7 cellular contexts compared by ENCODE assay signal in the genomic region with DNA sequence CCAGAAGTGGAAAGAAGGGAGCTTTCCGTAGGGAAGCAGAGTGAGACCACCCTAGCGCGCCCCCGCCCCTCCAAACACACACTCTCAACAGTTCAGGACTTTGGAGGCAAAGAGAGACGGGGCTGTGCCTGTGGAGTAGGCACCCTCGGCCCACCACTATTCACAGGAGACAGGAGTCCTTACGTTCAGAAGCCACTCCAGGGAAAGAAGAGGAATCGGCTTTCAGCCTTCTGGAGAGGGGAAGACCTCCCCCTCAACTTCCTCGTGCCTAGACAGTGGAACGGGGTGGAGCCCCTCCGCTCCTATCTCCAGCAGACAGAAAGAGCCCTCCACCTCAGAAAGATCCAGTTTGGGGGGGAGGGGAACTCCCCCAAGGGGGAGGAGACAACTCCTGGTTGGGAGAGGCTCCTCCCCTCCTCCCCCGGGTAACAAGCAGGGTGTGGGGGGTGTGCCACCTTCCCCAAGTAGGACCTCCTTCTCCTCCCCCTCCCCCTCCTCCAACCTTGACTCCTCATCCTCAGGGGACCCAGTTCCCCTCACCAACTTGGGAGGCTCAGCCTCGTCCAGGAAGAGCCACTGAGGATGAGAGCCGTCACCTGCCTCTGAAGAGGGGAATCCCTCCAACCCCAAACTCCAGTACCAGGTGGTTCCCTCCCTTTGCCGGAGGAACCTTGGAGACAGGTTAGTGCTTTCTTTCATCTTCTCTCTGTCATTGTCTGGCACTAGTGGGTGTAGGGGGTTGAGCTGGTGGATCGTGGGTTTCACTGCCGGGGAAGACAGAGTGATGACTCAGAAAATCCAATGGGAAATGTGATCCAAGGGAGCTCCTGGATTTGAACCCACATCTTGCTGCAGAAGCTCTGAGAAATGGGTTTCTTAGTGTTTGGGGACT. TPM values are rescaled to one million over a fixed set of nuclear protein-coding genes. Genes with fewer than 3 reads are reported as not detected.
DNase-seq lines count a peak whose midpoint lies in the region; ATAC-seq and TF ChIP-seq lines count a peak whose summit lies in the region.

No MANE protein-coding gene starts in this region.

- no peaks in the 10 kb centered on the region for H3K9me3 ChIP-seq in OCI-LY7 (ENCODE audit: low read length)
- no peaks in the 10 kb centered on the region for H3K9me3 ChIP-seq in neutrophil

- H3K36me3 ChIP-seq in OCI-LY7 (ENCODE audit: insufficient read depth, low read length) = no peaks in the 10 kb centered on the region
- H3K36me3 ChIP-seq in neutrophil = peaks cover 5% of the 10 kb centered on the region

- no peaks in the 10 kb centered on the region for H3K27me3 ChIP-seq in neutrophil

- DNase-seq in GM10266 (ENCODE audit: extremely low spot score) (peak; percentile 81), OCI-LY7 (ENCODE audit: low spot score) (peak; percentile 34), glomerular visceral epithelial cell (ENCODE audit: extremely low spot score) (peak; percentile 40)
- peak in 1 of 2 donors; percentile 45 for DNase-seq in activated naive CD4-positive, alpha-beta T cell treated with anti-CD3 and anti-CD28 coated beads, Interleukin-2, amount 50 U/mL, for 72 hours (ENCODE audit: low spot score in 2 of 2)

- H3K79me2 ChIP-seq in OCI-LY7 (ENCODE audit: insufficient read depth, low read depth, low read length) = no peaks in the 10 kb centered on the region

- H3K4me3 ChIP-seq in OCI-LY7 (ENCODE audit: low read depth, low read length, poor library complexity, severe bottlenecking) (peak overlapping the region; percentile 87), neutrophil (ENCODE audit: low read depth in 1 of 2, low read length in 1 of 2) (peak overlapping the region; percentile 86 to 88)

- no peaks in the 10 kb centered on the region for H3K9me3 Mint-ChIP-seq in activated naive CD4-positive, alpha-beta T cell treated with anti-CD3 and anti-CD28 coated beads, Interleukin-2, amount 50 U/mL, for 72 hours

- H2AFZ ChIP-seq in OCI-LY7 (ENCODE audit: low read length) = peak overlapping the region; percentile 71

- H3K36me3 Mint-ChIP-seq in activated naive CD4-positive, alpha-beta T cell treated with anti-CD3 and anti-CD28 coated beads, Interleukin-2, amount 50 U/mL, for 72 hours = peaks cover 6 to 13% of the 10 kb centered on the region in 2 donors

- TF ChIP-seq CTCF in GM10266 (IDR thresholded peaks at IDR 0.05; ENCODE audit: control insufficient read depth, insufficient read depth, low read depth, missing control alignments) (no peak), OCI-LY7 (conservative IDR thresholded peaks at IDR 0.05; ENCODE audit: low read length) (0 out of 2 replicates have a peak, but pooled peaks have one; percentile 5), neutrophil (IDR thresholded peaks at IDR 0.05) (no peak)

- ATAC-seq in HG02763 (IDR thresholded peaks at IDR 0.05; ENCODE audit: unreplicated experiment) (peak; percentile 1), GM18873 (IDR thresholded peaks at IDR 0.05; ENCODE audit: low FRiP score, unreplicated experiment) (no peak)
- ATAC-seq in activated naive CD4-positive, alpha-beta T cell treated with anti-CD3 and anti-CD28 coated beads, Interleukin-2, amount 50 U/mL, for 72 hours = peak; percentile 41 to 43

- H3K9me2 ChIP-seq in OCI-LY7 (ENCODE audit: insufficient read depth, low read length) = no peaks in the 10 kb centered on the region

- peaks cover 47% of the 10 kb centered on the region for H3K4me1 ChIP-seq in OCI-LY7 (ENCODE audit: insufficient read depth, low read length, poor library complexity, severe bottlenecking)
- H3K4me1 ChIP-seq in neutrophil (ENCODE audit: control insufficient read depth in 1 of 2, insufficient read depth in 1 of 2, low read depth in 1 of 2, low read length in 1 of 2) = peaks cover 62 to 64% of the 10 kb centered on the region in 2 experiments

- intact Hi-C loops in OCI-LY7 (cut with micrococcal nuclease; ENCODE audit: unreplicated experiment) = loop anchor here (10.0 kb wide), 1 partner anchor 389 kb away; no protein-coding TSS in a partner anchor

- H3K4me2 ChIP-seq in OCI-LY7 (ENCODE audit: low read length) = peak overlapping the region; percentile 93

- CTCF ChIA-PET in OCI-LY7 (lab: Charles Lee; ENCODE audit: unreplicated experiment) = interaction anchor here (1.3 kb wide), 1 partner anchor 13 kb away, joined by 4 read pairs; no protein-coding TSS in a partner anchor

- H3K27ac ChIP-seq in OCI-LY7 (ENCODE audit: low read depth, low read length, poor library complexity, severe bottlenecking) (peak overlapping the region; percentile 4), neutrophil (peak overlapping the region; percentile 90)

- no TSS peak for BruUV-seq in OCI-LY7 (replicated peaks; lab: Mats Ljungman, UMichigan)

- H4K20me1 ChIP-seq in OCI-LY7 (ENCODE audit: insufficient read depth, low read length) = no peaks in the 10 kb centered on the region

- peak overlapping the region; percentile 56 to 88 for H3K27ac Mint-ChIP-seq in activated naive CD4-positive, alpha-beta T cell treated with anti-CD3 and anti-CD28 coated beads, Interleukin-2, amount 50 U/mL, for 72 hours

- POLR2A ChIA-PET in OCI-LY7 (lab: Charles Lee) = interaction anchor here (0.8 to 1.1 kb wide), 3 partner anchors 9 to 49 kb away, joined by 3 to 6 read pairs (median 5); partner anchors contain the start of gene NECAP1

RNA-seq across cellular contexts. Expression of gene FOXJ2, which starts 0.9 kb away (rescaled TPM):
- total RNA-seq in OCI-LY7 (2014; rRNA removed; shearing (Covaris generic)) = 4.1 and 5.7 TPM in 2 replicates
- total RNA-seq in OCI-LY7 (2022) = 9.3 and 9.9 TPM in 2 replicates
- 10 to 100 TPM; 14.3 to 16.9 TPM for total RNA-seq in activated naive CD4-positive, alpha-beta T cell treated with anti-CD3 and anti-CD28 coated beads, Interleukin-2, amount 50 U/mL, for 72 hours

RNA-seq across cellular contexts. Expression of gene C3AR1, which starts 32.8 kb away (rescaled TPM):
- not detected in 2 replicates for total RNA-seq in OCI-LY7 (2014; rRNA removed; shearing (Covaris generic))
- total RNA-seq in OCI-LY7 (2022) = not detected in 2 replicates
- total RNA-seq in activated naive CD4-positive, alpha-beta T cell treated with anti-CD3 and anti-CD28 coated beads, Interleukin-2, amount 50 U/mL, for 72 hours = 1 to 10 TPM in 1 of 2 donors, under 1 TPM in 1; 0.54 to 3.1 TPM

RNA-seq across cellular contexts. Expression of gene NECAP1, which starts 48.7 kb away (rescaled TPM):
- total RNA-seq in OCI-LY7 (2014; rRNA removed; shearing (Covaris generic)) = 34.7 and 35.6 TPM in 2 replicates
- 27.1 and 29.0 TPM in 2 replicates for total RNA-seq in OCI-LY7 (2022)
- 10 to 100 TPM; 23.2 to 43.8 TPM for total RNA-seq in activated naive CD4-positive, alpha-beta T cell treated with anti-CD3 and anti-CD28 coated beads, Interleukin-2, amount 50 U/mL, for 72 hours
